In genomic region chr19:8552810-8553209, GRCh38 we compare ENCODE assay signal across 1 cellular context.
TF ChIP-seq lines count a peak whose summit lies in the region.

No MANE protein-coding gene starts in this region.

TF ChIP-seq in GM23338, 12 proteins besides CTCF, POLR2A, EP300 and RAD21 (continued from another document):
- TF ChIP-seq ZNF462 (CRISPR knock-in tag; IDR thresholded peaks at IDR 0.05) (no peak), EZH2 (IDR thresholded peaks at IDR 0.05; ENCODE audit: low read depth, unreplicated experiment) (no peak), ETS1 (IDR thresholded peaks at IDR 0.05) (peak; percentile 90), ZNF114 (CRISPR knock-in tag; IDR thresholded peaks at IDR 0.05) (peak; percentile 66; the same call in 1 of the 2 replicates), EZH2phosphoT487 (IDR thresholded peaks at IDR 0.05; ENCODE audit: unreplicated experiment) (no peak), REST (IDR thresholded peaks at IDR 0.05; ENCODE audit: unreplicated experiment) (no peak), JUNB (IDR thresholded peaks at IDR 0.05; ENCODE audit: unreplicated experiment) (no peak), CREB1 (CRISPR knock-in tag; IDR thresholded peaks at IDR 0.05; ENCODE audit: low read depth) (peak; percentile 55)
